Comparison of ENCODE assay signal across 11 cellular contexts in the genomic region with DNA sequence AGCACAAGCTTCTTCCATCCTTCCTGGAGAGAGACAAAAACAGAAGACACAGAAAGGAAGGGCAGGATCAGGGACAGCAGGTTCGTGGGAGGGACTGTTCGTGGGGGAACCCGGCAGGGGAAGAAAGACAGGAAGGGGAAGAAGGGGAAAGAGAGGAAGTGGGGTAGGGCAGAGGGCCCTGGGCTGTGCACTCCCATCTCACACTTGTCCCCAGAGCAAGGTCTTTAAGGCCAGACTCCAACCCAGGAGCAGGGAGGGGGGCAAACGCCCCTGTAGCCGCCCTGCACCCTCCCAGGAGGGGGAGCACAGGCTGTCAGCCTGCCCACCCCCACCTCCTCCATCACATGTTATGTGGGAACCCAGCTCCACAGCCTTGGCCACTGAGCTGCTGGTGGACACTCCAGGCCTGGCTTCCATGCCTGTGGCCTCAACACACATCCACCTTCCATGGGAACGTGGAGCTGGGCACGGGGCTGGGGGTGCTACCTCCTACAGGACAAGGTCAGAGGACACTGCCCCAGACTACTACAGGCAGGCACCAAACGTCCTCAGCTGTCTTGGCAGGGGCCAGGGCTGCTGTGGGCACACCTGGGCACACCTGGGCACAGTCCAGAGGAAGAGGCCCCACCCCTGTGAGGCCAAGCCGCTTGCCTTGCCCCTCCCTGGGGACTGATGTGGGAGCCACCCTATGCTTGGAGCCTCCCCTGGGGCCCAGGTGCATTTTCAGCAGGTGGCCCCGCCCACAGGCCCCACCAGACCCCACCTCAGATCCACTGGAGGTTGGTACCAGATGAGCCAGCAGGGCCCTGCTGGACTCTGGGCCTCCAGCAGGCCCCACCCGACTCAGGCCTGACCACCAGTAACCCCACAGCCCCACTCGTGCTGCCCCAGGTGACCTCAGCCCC. TPM values are rescaled to one million over a fixed set of nuclear protein-coding genes. Genes with fewer than 3 reads are reported as not detected.
DNase-seq lines count a peak whose midpoint lies in the region; ATAC-seq lines count a peak whose summit lies in the region.
"Had no signal": no experiment of that assay in that cellular context is flagged by ENCODE, and none has a peak within 500 bp of the region (broad histone marks: within the 10 kb centered on the region; RNA-seq: fewer than 3 reads in every experiment).

No MANE protein-coding gene starts in this region.

- peak overlapping the region; percentile 47 to 65 for H3K9ac ChIP-seq in mucosa of rectum (ENCODE audit: low read depth in 1 of 2, low read length in 2 of 2)

- no peaks in the 10 kb centered on the region for H3K27me3 ChIP-seq in CD4-positive, CD25-positive, alpha-beta regulatory T cell (ENCODE audit: control insufficient read depth, insufficient read depth, low read length)
- H3K27me3 ChIP-seq in mucosa of rectum (ENCODE audit: control insufficient read depth in 2 of 2, insufficient read depth in 2 of 2, low read length in 2 of 2): no peaks in the 10 kb centered on the region

- peak overlapping the region; percentile 57 to 96 (median 86) for H3K27ac Mint-ChIP-seq in CD4-positive, CD25-positive, alpha-beta regulatory T cell
- peak overlapping the region; percentile 64 for H3K27ac Mint-ChIP-seq in central memory CD8-positive, alpha-beta T cell (ENCODE audit: low read depth)

- H3K4me1 Mint-ChIP-seq in CD4-positive, CD25-positive, alpha-beta regulatory T cell: peaks cover 0 to 26% (median 5%) of the 10 kb centered on the region in 4 donors
- H3K4me1 Mint-ChIP-seq in central memory CD8-positive, alpha-beta T cell: peaks cover 10% of the 10 kb centered on the region

- ATAC-seq in CD4-positive, CD25-positive, alpha-beta regulatory T cell (ENCODE audit: low read depth in 2 of 2): peak in 1 of 2 donors; percentile 36
- no peak for ATAC-seq in central memory CD8-positive, alpha-beta T cell (replicated peaks; ENCODE audit: extremely low read depth, poor library complexity, severe bottlenecking)

- no peaks in the 10 kb centered on the region for H3K27me3 Mint-ChIP-seq in CD4-positive, CD25-positive, alpha-beta regulatory T cell
- no peaks in the 10 kb centered on the region for H3K27me3 Mint-ChIP-seq in central memory CD8-positive, alpha-beta T cell

- H3K36me3 ChIP-seq in CD4-positive, CD25-positive, alpha-beta regulatory T cell (ENCODE audit: control insufficient read depth, insufficient read depth, low read length): peaks cover 7% of the 10 kb centered on the region
- peaks cover 12 to 16% of the 10 kb centered on the region in 2 donors for H3K36me3 ChIP-seq in mucosa of rectum (ENCODE audit: control insufficient read depth in 2 of 2, insufficient read depth in 2 of 2, low read length in 2 of 2)

- no peaks in the 10 kb centered on the region for H3K9me3 ChIP-seq in CD4-positive, CD25-positive, alpha-beta regulatory T cell (ENCODE audit: control insufficient read depth in 2 of 2, low read length in 2 of 2)
- H3K9me3 ChIP-seq in mucosa of rectum (ENCODE audit: control insufficient read depth in 2 of 2, low read length in 2 of 2): no peaks in the 10 kb centered on the region

- H3K9me3 Mint-ChIP-seq in CD4-positive, CD25-positive, alpha-beta regulatory T cell: peaks cover 0 to 2% (median 0%) of the 10 kb centered on the region in 7 donors
- no peaks in the 10 kb centered on the region for H3K9me3 Mint-ChIP-seq in central memory CD8-positive, alpha-beta T cell

- no peak overlapping the region for H3K4me3 ChIP-seq in CD4-positive, CD25-positive, alpha-beta regulatory T cell (ENCODE audit: low read depth, low read length)
- H3K4me3 ChIP-seq in mucosa of rectum (ENCODE audit: low read length in 2 of 2): peak overlapping the region; percentile 46 to 48

- peak overlapping the region in 3 of 4 donors; percentile 42 to 78 (median 77) for H3K4me3 Mint-ChIP-seq in CD4-positive, CD25-positive, alpha-beta regulatory T cell
- H3K4me3 Mint-ChIP-seq in central memory CD8-positive, alpha-beta T cell: peak overlapping the region; percentile 5

- no peak overlapping the region for H3K27ac ChIP-seq in CD4-positive, CD25-positive, alpha-beta regulatory T cell (ENCODE audit: insufficient read depth, low read length, poor library complexity, severe bottlenecking)
- H3K27ac ChIP-seq in mucosa of rectum (ENCODE audit: low read depth in 2 of 2, low read length in 2 of 2): peak overlapping the region; percentile 70 to 90

- H3K36me3 Mint-ChIP-seq in CD4-positive, CD25-positive, alpha-beta regulatory T cell: no peaks in the 10 kb centered on the region
- no peaks in the 10 kb centered on the region for H3K36me3 Mint-ChIP-seq in central memory CD8-positive, alpha-beta T cell (ENCODE audit: insufficient read depth)

- no peak for DNase-seq in CD4-positive, CD25-positive, alpha-beta regulatory T cell
- DNase-seq in NCI-H69 (lab: John Stamatoyannopoulos, UW): peak; percentile 19
- no peak for DNase-seq in central memory CD8-positive, alpha-beta T cell (ENCODE audit: low spot score in 2 of 2)
- DNase-seq in T-helper 9 cell: no peak
- DNase-seq in NCI-H1105 treated with DMSO at 0.1 percent for 48 hours (lab: John Stamatoyannopoulos, UW): no peak
- DNase-seq in SHP77 treated with DMSO at 0.1 percent for 48 hours (lab: John Stamatoyannopoulos, UW): no peak
- no peak for DNase-seq in RPMI8226
- DNase-seq: activated CD4-positive, alpha-beta T cell treated with anti-CD3 and anti-CD28 coated beads, Interleukin-2, amount 50 U/mL, for 4 hours; NCI-H526 treated with DMSO at 0.1 percent for 48 hours; stimulated activated CD8-positive, alpha-beta memory T cell treated with anti-CD3 and anti-CD28 coated beads, Interleukin-4, amount 100 ng/mL, for 48 hours had no signal

- H3K4me1 ChIP-seq in CD4-positive, CD25-positive, alpha-beta regulatory T cell (ENCODE audit: control insufficient read depth, insufficient read depth, low read length, poor library complexity, severe bottlenecking): peaks cover 12% of the 10 kb centered on the region
- peaks cover 23% of the 10 kb centered on the region in 2 donors for H3K4me1 ChIP-seq in mucosa of rectum (ENCODE audit: control insufficient read depth in 2 of 2, insufficient read depth in 2 of 2, low read length in 2 of 2)

RNA-seq across cellular contexts. Expression of gene SLC19A1, which starts 9.2 kb away (rescaled TPM):
- total RNA-seq in CD4-positive, CD25-positive, alpha-beta regulatory T cell: 10.8 TPM
- polyA plus RNA-seq in CD4-positive, CD25-positive, alpha-beta regulatory T cell: 1 to 10 TPM; 4.7 to 6.8 (median 5.0) TPM
